8 cellular contexts compared by ENCODE assay signal in the genomic region with DNA sequence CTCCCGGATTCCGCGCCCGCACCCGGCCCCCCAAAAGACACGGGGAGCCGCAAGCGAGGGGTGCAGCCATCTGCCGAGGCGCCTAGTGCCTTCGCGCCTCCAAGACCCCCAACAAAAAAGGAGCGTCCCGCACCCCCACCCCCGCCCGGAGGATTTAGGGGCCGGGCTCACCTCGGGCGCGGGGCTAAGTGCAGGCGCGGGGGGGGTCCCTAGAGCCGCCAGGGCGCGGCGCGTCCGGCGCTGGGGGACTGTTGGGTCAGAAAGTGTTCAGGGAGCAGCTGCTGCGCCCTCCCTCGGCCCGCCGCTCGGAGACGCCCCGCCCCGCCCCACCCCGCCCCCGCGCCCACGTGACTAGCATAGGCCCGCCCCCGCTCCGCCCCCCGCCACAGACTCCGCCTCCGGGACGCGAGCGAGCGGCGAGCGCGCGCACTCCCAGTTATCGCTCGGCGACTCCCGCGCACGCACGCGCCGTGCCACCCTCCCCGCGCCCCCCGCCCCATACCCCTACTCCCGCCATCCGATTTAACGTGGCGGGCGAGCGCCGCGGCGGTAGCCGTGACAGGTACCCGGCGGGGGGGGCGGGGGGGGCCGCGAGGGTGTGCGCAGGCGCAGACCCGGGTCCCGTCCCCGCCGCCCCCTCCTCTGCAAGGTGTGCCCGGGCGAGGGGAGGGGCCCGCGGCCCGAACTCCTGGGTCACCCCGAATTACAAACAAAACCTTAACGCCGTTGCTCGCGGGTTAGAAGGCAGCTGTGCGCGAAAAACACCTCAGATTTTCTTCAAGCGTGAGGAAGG. TPM values are rescaled to one million over a fixed set of nuclear protein-coding genes. Genes with fewer than 3 reads are reported as not detected.
DNase-seq lines count a peak whose midpoint lies in the region; ATAC-seq, FAIRE-seq and TF ChIP-seq lines count a peak whose summit lies in the region.

No MANE protein-coding gene starts in this region.

- no peaks in the 10 kb centered on the region for H3K36me3 ChIP-seq in HEK293 (ENCODE audit: control insufficient read depth in 2 of 2, insufficient read depth in 1 of 2, low read length in 2 of 2)
- H3K36me3 ChIP-seq in WERI-Rb-1 = no peaks in the 10 kb centered on the region
- H3K36me3 ChIP-seq in bronchial epithelial cell (ENCODE audit: control insufficient read depth, insufficient read depth, low read length) = no peaks in the 10 kb centered on the region
- no peaks in the 10 kb centered on the region for H3K36me3 ChIP-seq in spleen

- no peak for TF ChIP-seq CTCF in HEK293 (tag by site-specific recombination; IDR thresholded peaks at IDR 0.05)
- 0 out of 2 replicates have a peak, but pooled peaks have one; percentile 2 for TF ChIP-seq CTCF in WERI-Rb-1 (IDR thresholded peaks at IDR 0.05; ENCODE audit: low read depth, low read length)
- TF ChIP-seq CTCF in bronchial epithelial cell (IDR thresholded peaks at IDR 0.05; ENCODE audit: insufficient read depth, low read length, severe bottlenecking) = no peak
- peak in 1 of 11 experiments; percentile 18 for TF ChIP-seq CTCF in spleen (IDR thresholded peaks at IDR 0.05 in 8 of 11, conservative IDR thresholded peaks at IDR 0.05 in 3 of 11)

- in situ Hi-C loops in G401 (cut with HindIII; ENCODE audit: low sequenced_read_pairs) = no loop called here

- H3K4me3 ChIP-seq in HEK293 (ENCODE audit: low read depth, low read length) (peak overlapping the region; percentile 60), WERI-Rb-1 (ENCODE audit: low read depth, low read length) (peak overlapping the region; percentile 79), bronchial epithelial cell (ENCODE audit: low read depth, low read length) (peak overlapping the region; percentile 63), spleen (peak overlapping the region; percentile 67 to 97 (median 76))

- ATAC-seq in HG03520 (IDR thresholded peaks at IDR 0.05; ENCODE audit: unreplicated experiment) = no peak

- CTCF ChIA-PET in HEK293 (lab: Yijun Ruan, JAX) = interaction anchor here (0.6 kb wide), 1 partner anchor 366 kb away, joined by 4 read pairs; no protein-coding TSS in a partner anchor

- FAIRE-seq in bronchial epithelial cell (lab: Jason Lieb, UNC) = no peak

- intact Hi-C loops in spleen (cut with DNase I; ENCODE audit: low total_unique reads) = no loop called here

- DNase-seq in G401 (ENCODE audit: low spot score) (peak; percentile 81), NCI-H2081 (lab: John Stamatoyannopoulos, UW) (peak; percentile 82), WERI-Rb-1 (peak; percentile 91), bronchial epithelial cell (ENCODE audit: low read depth) (no peak), iris pigment epithelial cell (ENCODE audit: low read depth) (peak; percentile 72), spleen (peak; percentile 95)

- POLR2A ChIA-PET in HEK293 (lab: Yijun Ruan, JAX) = interaction anchor here (0.6 to 2.1 kb wide), 20 partner anchors 15 to 724 kb away, joined by 3 to 8 read pairs (median 4); a partner anchor contains a TSS

- H3K4me1 ChIP-seq in HEK293 (ENCODE audit: control insufficient read depth, insufficient read depth, low read length) (peaks cover 15% of the 10 kb centered on the region), spleen (peaks cover 0 to 60% (median 37%) of the 10 kb centered on the region in 6 donors)

- H3K9me3 ChIP-seq in HEK293 (ENCODE audit: control insufficient read depth, insufficient read depth, low read depth, low read length) (no peaks in the 10 kb centered on the region), WERI-Rb-1 (ENCODE audit: severe bottlenecking) (no peaks in the 10 kb centered on the region), spleen (no peaks in the 10 kb centered on the region)

- H3K27ac ChIP-seq in HEK293 (ENCODE audit: extremely low read depth, low read depth, low read length) = peak overlapping the region; percentile 82; the same call in 1 of the 2 replicates
- peak overlapping the region; percentile 95 for H3K27ac ChIP-seq in WERI-Rb-1
- H3K27ac ChIP-seq in spleen = peak overlapping the region; percentile 82 to 99 (median 94)

- TF ChIP-seq POLR2A in spleen (IDR thresholded peaks at IDR 0.05) = peak in 1 of 3 donors; percentile 88

- 0 to 2% (median 1%) methylated on average over 21 to 99 of the region's 101 CpGs for WGBS in spleen, 5 donors

- H3K27me3 ChIP-seq in WERI-Rb-1 (ENCODE audit: insufficient read depth, low read depth, severe bottlenecking) (no peaks in the 10 kb centered on the region), bronchial epithelial cell (ENCODE audit: control insufficient read depth, insufficient read depth, low read length) (no peaks in the 10 kb centered on the region), spleen (replicated peaks in 1 of 7) (no peaks in the 10 kb centered on the region)

TF ChIP-seq in HEK293, 187 proteins besides CTCF, POLR2A, EP300 and RAD21 (continues in another document):
- TF ChIP-seq GLI2 (tag by site-specific recombination; IDR thresholded peaks at IDR 0.05; ENCODE audit: borderline replicate concordance, low read depth) (no peak), ZFP3 (tag by site-specific recombination; IDR thresholded peaks at IDR 0.05; ENCODE audit: low read depth) (no peak), ZBTB7A (tag by site-specific recombination; IDR thresholded peaks at IDR 0.05; ENCODE audit: low read depth) (0 out of 2 replicates have a peak, but pooled peaks have one; percentile 44), FEZF1 (tag by site-specific recombination; IDR thresholded peaks at IDR 0.05) (no peak), KLF1 (tag by site-specific recombination; IDR thresholded peaks at IDR 0.05) (peak; percentile 30; the same call in 1 of the 2 replicates), SP7 (tag by site-specific recombination; IDR thresholded peaks at IDR 0.05) (no peak), SP2 (tag by site-specific recombination; IDR thresholded peaks at IDR 0.05) (peak; percentile 23; the same call in 1 of the 2 replicates), ZNF76 (tag by site-specific recombination; IDR thresholded peaks at IDR 0.05; ENCODE audit: borderline replicate concordance, low read depth) (peak; percentile 43; the same call in 1 of the 2 replicates), ZEB2 (tag by site-specific recombination; IDR thresholded peaks at IDR 0.05) (0 out of 2 replicates have a peak, but pooled peaks have one; percentile 20)
- TF ChIP-seq, protein P1, sequence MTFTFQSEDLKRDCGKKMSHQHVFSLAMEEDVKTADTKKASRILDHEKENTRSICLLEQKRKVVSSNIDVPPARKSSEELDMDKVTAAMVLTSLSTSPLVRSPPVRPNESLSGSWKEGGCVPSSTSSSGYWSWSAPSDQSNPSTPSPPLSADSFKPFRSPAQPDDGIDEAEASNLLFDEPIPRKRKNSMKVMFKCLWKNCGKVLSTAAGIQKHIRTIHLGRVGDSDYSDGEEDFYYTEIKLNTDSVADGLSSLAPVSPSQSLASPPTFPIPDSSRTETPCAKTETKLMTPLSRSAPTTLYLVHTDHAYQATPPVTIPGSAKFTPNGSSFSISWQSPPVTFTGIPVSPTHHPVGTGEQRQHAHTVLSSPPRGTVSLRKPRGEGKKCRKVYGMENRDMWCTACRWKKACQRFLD (tag by site-specific recombination; IDR thresholded peaks at IDR 0.05) = no peak
- TF ChIP-seq, protein P2, sequence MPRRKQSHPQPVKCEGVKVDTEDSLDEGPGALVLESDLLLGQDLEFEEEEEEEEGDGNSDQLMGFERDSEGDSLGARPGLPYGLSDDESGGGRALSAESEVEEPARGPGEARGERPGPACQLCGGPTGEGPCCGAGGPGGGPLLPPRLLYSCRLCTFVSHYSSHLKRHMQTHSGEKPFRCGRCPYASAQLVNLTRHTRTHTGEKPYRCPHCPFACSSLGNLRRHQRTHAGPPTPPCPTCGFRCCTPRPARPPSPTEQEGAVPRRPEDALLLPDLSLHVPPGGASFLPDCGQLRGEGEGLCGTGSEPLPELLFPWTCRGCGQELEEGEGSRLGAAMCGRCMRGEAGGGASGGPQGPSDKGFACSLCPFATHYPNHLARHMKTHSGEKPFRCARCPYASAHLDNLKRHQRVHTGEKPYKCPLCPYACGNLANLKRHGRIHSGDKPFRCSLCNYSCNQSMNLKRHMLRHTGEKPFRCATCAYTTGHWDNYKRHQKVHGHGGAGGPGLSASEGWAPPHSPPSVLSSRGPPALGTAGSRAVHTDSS (tag by site-specific recombination; IDR thresholded peaks at IDR 0.05) = no peak
- TF ChIP-seq, protein P3, sequence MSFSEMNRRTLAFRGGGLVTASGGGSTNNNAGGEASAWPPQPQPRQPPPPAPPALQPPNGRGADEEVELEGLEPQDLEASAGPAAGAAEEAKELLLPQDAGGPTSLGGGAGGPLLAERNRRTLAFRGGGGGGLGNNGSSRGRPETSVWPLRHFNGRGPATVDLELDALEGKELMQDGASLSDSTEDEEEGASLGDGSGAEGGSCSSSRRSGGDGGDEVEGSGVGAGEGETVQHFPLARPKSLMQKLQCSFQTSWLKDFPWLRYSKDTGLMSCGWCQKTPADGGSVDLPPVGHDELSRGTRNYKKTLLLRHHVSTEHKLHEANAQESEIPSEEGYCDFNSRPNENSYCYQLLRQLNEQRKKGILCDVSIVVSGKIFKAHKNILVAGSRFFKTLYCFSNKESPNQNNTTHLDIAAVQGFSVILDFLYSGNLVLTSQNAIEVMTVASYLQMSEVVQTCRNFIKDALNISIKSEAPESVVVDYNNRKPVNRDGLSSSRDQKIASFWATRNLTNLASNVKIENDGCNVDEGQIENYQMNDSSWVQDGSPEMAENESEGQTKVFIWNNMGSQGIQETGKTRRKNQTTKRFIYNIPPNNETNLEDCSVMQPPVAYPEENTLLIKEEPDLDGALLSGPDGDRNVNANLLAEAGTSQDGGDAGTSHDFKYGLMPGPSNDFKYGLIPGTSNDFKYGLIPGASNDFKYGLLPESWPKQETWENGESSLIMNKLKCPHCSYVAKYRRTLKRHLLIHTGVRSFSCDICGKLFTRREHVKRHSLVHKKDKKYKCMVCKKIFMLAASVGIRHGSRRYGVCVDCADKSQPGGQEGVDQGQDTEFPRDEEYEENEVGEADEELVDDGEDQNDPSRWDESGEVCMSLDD (tag by site-specific recombination; IDR thresholded peaks at IDR 0.05) = peak; percentile 84
- TF ChIP-seq, protein P4, sequence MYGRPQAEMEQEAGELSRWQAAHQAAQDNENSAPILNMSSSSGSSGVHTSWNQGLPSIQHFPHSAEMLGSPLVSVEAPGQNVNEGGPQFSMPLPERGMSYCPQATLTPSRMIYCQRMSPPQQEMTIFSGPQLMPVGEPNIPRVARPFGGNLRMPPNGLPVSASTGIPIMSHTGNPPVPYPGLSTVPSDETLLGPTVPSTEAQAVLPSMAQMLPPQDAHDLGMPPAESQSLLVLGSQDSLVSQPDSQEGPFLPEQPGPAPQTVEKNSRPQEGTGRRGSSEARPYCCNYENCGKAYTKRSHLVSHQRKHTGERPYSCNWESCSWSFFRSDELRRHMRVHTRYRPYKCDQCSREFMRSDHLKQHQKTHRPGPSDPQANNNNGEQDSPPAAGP (tag by site-specific recombination; IDR thresholded peaks at IDR 0.05) = 0 out of 2 replicates have a peak, but pooled peaks have one; percentile 29

RNA-seq across cellular contexts. Expression of a gene that starts 56.2 kb away (rescaled TPM):
- 37.9 and 38.6 TPM in 2 replicates for total RNA-seq in G401 (2014; rRNA removed; shearing (Covaris generic))
- total RNA-seq in bronchial epithelial cell (not detected in 2 replicates), spleen (not detected)
- not detected for polyA plus RNA-seq in spleen

Comparison
In these comparisons a context has a peak if more than half of its experiments do, and no peak if none do; other contexts are left out.
1. RNA of a gene that starts 56.2 kb away (total RNA-seq): 37.9 to 38.6 TPM in G401; not detected in bronchial epithelial cell and not detected in spleen; every median in the first group is over 10 times any median in the second.
2. Peak in every context shown above with its lines, with median percentiles within 50 percentile points of each other: H3K27ac ChIP-seq and H3K4me3 ChIP-seq.